Comparison of ENCODE assay signal across 9 cellular contexts in the genomic region with DNA sequence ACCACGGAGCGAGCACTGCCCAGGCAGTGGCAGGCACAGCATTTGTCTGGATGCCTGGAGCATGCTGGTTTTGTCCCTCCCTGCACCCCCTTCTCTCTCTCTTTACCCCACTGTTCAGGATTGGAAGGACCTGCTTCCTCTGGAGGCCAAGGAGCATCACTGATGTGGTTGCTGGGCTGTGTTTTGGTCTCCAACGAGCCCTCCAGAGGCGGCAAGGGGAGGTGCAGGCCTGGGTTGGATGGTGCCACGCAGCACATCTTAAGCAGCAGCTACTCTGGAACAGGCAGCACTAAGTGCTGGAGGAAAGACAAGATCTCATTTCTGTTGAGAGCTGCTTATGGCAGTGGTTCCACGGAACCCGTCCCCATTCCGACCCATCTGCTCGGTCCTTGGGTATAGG.
DNase-seq lines count a peak whose midpoint lies in the region; ATAC-seq and TF ChIP-seq lines count a peak whose summit lies in the region.
"Had no signal": no experiment of that assay in that cellular context is flagged by ENCODE, and none has a peak within 500 bp of the region (broad histone marks: within the 10 kb centered on the region; RNA-seq: fewer than 3 reads in every experiment).

No MANE protein-coding gene starts in this region.

- H3K27ac ChIP-seq in heart left ventricle = no peak overlapping the region
- no peak overlapping the region for H3K27ac ChIP-seq in right cardiac atrium (ENCODE audit: low read length)
- H3K27ac ChIP-seq in smooth muscle cell (ENCODE audit: low read depth) = no peak overlapping the region
- H3K27ac ChIP-seq: lower lobe of right lung had no signal

- H3K9me3 ChIP-seq in heart left ventricle (no peaks in the 10 kb centered on the region), right cardiac atrium (ENCODE audit: control insufficient read depth, low read length) (no peaks in the 10 kb centered on the region), smooth muscle cell (replicated peaks; ENCODE audit: low read depth) (no peaks in the 10 kb centered on the region)
- H3K9me3 ChIP-seq: lower lobe of right lung had no signal

- no peak overlapping the region for H3K4me2 ChIP-seq in smooth muscle cell

- no peak overlapping the region for H3K9ac ChIP-seq in smooth muscle cell (ENCODE audit: low read depth)

- peaks cover 0 to 20% (median 6%) of the 10 kb centered on the region in 12 donors for H3K4me1 ChIP-seq in heart left ventricle
- peaks cover 4% of the 10 kb centered on the region for H3K4me1 ChIP-seq in right cardiac atrium (ENCODE audit: control insufficient read depth, insufficient read depth, low read length)
- H3K4me1 ChIP-seq in smooth muscle cell (ENCODE audit: low read depth) = no peaks in the 10 kb centered on the region

- no peaks in the 10 kb centered on the region for H3F3A ChIP-seq in smooth muscle cell (ENCODE audit: low read depth)

- no peak overlapping the region for H2AFZ ChIP-seq in smooth muscle cell (ENCODE audit: low read depth)

- no peaks in the 10 kb centered on the region for H3K27me3 ChIP-seq in heart left ventricle
- no peaks in the 10 kb centered on the region for H3K27me3 ChIP-seq in right cardiac atrium (ENCODE audit: control insufficient read depth, insufficient read depth)
- H3K27me3 ChIP-seq in smooth muscle cell (ENCODE audit: low read depth) = no peaks in the 10 kb centered on the region

- 70 to 91% (median 77%) methylated on average over 8 to 9 of the region's 9 CpGs for WGBS in heart left ventricle, 4 donors
- WGBS in right cardiac atrium = 63% methylated on average over 9 of the region's 9 CpGs
- WGBS in smooth muscle cell (ENCODE audit: low lambda C conversion rate) = 51% methylated on average over 9 of the region's 9 CpGs

- TF ChIP-seq CTCF in heart left ventricle (IDR thresholded peaks at IDR 0.05) (peak in 3 of 12 donors; percentile 11 to 22 (median 13)), NB4 (IDR thresholded peaks at IDR 0.05; ENCODE audit: low read depth, low read length) (peak; percentile 13), smooth muscle cell (IDR thresholded peaks at IDR 0.05; ENCODE audit: borderline replicate concordance, insufficient read depth, poor library complexity, severe bottlenecking) (peak; percentile 22)

- intact Hi-C loops in heart left ventricle (cut with DNase I) = no loop called here
- intact Hi-C loops in right cardiac atrium (cut with DNase I) = no loop called here

- DNase-seq in heart left ventricle (no peak), right cardiac atrium (no peak), NB4 (ENCODE audit: low read depth) (peak; percentile 25), smooth muscle cell (lab: John Stamatoyannopoulos, UW; ENCODE audit: unreplicated experiment) (no peak), T-helper 9 cell (no peak)
- DNase-seq: lower lobe of right lung had no signal

- H3K36me3 ChIP-seq in heart left ventricle = no peaks in the 10 kb centered on the region
- H3K36me3 ChIP-seq in smooth muscle cell (ENCODE audit: low read depth) = no peaks in the 10 kb centered on the region
- H3K36me3 ChIP-seq: lower lobe of right lung had no signal

- no peaks in the 10 kb centered on the region for H4K20me1 ChIP-seq in smooth muscle cell (ENCODE audit: low read depth)

- no peaks in the 10 kb centered on the region for H3K79me2 ChIP-seq in smooth muscle cell (ENCODE audit: low read depth)

- ATAC-seq in heart left ventricle = peak in 3 of 4 donors; percentile 23 to 39 (median 27)
- ATAC-seq in right cardiac atrium = no peak
- ATAC-seq in esophagus mucosa = peak; percentile 48
- no peak for ATAC-seq in GM18867 (IDR thresholded peaks at IDR 0.05; ENCODE audit: unreplicated experiment)
- no peak for ATAC-seq in GM21390 (IDR thresholded peaks at IDR 0.05; ENCODE audit: unreplicated experiment)

- no peak overlapping the region for H3K4me3 ChIP-seq in heart left ventricle
- no peak overlapping the region for H3K4me3 ChIP-seq in right cardiac atrium (ENCODE audit: low read length)
- no peak overlapping the region for H3K4me3 ChIP-seq in NB4 (ENCODE audit: low read depth, low read length)
- H3K4me3 ChIP-seq in smooth muscle cell = no peak overlapping the region
- H3K4me3 ChIP-seq: lower lobe of right lung had no signal

- TF ChIP-seq POLR2A in heart left ventricle (IDR thresholded peaks at IDR 0.05) (no peak), NB4 (IDR thresholded peaks at IDR 0.05; ENCODE audit: extremely low read depth, insufficient read length) (no peak)

Comparison
In these comparisons a context has a peak if more than half of its experiments do, and no peak if none do; other contexts are left out.
1. ATAC-seq: peak in heart left ventricle (3 of 4) and esophagus mucosa (single experiment); none in right cardiac atrium (0 of 2), GM18867 (single experiment) and GM21390 (single experiment).